24 cellular contexts compared by ENCODE assay signal in genomic region chr15:62421289-62421688, GRCh38. TPM values are rescaled to one million over a fixed set of nuclear protein-coding genes. Genes with fewer than 3 reads are reported as not detected.
DNase-seq lines count a peak whose midpoint lies in the region; ATAC-seq and TF ChIP-seq lines count a peak whose summit lies in the region.
"Had no signal": no experiment of that assay in that cellular context is flagged by ENCODE, and none has a peak within 500 bp of the region (broad histone marks: within the 10 kb centered on the region; RNA-seq: fewer than 3 reads in every experiment).

No MANE protein-coding gene starts in this region.

- H3K27me3 ChIP-seq in endodermal cell (ENCODE audit: control insufficient read depth, insufficient read depth, low read length, poor library complexity, severe bottlenecking) (no peaks in the 10 kb centered on the region), trophoblast cell (ENCODE audit: insufficient read depth, low read length) (no peaks in the 10 kb centered on the region)
- H3K27me3 ChIP-seq: BE2C; BLaER1 treated with 17β-estradiol and CSF1 and Interleukin-3, amounts not matched to agents 10 nM and 100 nM had no signal

- no peak overlapping the region for H3K9ac ChIP-seq in endodermal cell (ENCODE audit: extremely low read depth, low read length, poor library complexity, severe bottlenecking)
- no peak overlapping the region for H3K9ac ChIP-seq in trophoblast cell (ENCODE audit: low read length)
- H3K9ac ChIP-seq: BLaER1 treated with 17β-estradiol and CSF1 and Interleukin-3, amounts not matched to agents 10 nM and 100 nM had no signal

- H3K79me2 ChIP-seq in trophoblast cell (ENCODE audit: control insufficient read depth, insufficient read depth, low read length, poor library complexity) = no peaks in the 10 kb centered on the region

- no peak overlapping the region for H3K14ac ChIP-seq in trophoblast cell (ENCODE audit: low read length)

- no peak overlapping the region for H2BK12ac ChIP-seq in trophoblast cell (ENCODE audit: low read length)

- H3K79me1 ChIP-seq in trophoblast cell (ENCODE audit: low read length) = no peaks in the 10 kb centered on the region

- H3K23ac ChIP-seq in trophoblast cell (ENCODE audit: low read length) = no peak overlapping the region

- H3K4ac ChIP-seq in trophoblast cell (ENCODE audit: low read depth, low read length) = no peak overlapping the region

- DNase-seq in NCI-H524 (lab: John Stamatoyannopoulos, UW) (peak; percentile 50 to 90), endodermal cell (no peak), progenitor cell of endocrine pancreas (ENCODE audit: low spot score, unreplicated experiment) (no peak), posterior cingulate gyrus (no peak), trophoblast cell (no peak)
- no peak for DNase-seq in effector memory CD8-positive, alpha-beta T cell
- DNase-seq: 8988T; ACHN; AML-193; BE2C; CD4-positive, alpha-beta T cell; CD8-positive, alpha-beta memory T cell; DMS 273 treated with DMSO at 0.1 percent for 48 hours; DMS79; EL; GDM1; H9; HFFc6 had no signal

- H3K27ac Mint-ChIP-seq in endodermal cell (peak overlapping the region; percentile 36), progenitor cell of endocrine pancreas (peak overlapping the region; percentile 52)
- H3K27ac Mint-ChIP-seq in effector memory CD8-positive, alpha-beta T cell = no peak overlapping the region
- H3K27ac Mint-ChIP-seq: CD14-positive monocyte; CD4-positive, alpha-beta T cell; CD8-positive, alpha-beta memory T cell; GM23338; H9; HFFc6 had no signal

- H3K9me3 ChIP-seq in endodermal cell (ENCODE audit: control insufficient read depth, low read length) = no peaks in the 10 kb centered on the region
- no peaks in the 10 kb centered on the region for H3K9me3 ChIP-seq in mesodermal cell (ENCODE audit: control insufficient read depth, low read length)
- no peaks in the 10 kb centered on the region for H3K9me3 ChIP-seq in trophoblast cell (ENCODE audit: insufficient read depth, low read depth, low read length)
- H3K9me3 ChIP-seq: A549, BE2C had no signal

- H3K4me1 ChIP-seq in endodermal cell (ENCODE audit: control insufficient read depth, insufficient read depth, low read length) = peaks cover 24% of the 10 kb centered on the region
- H3K4me1 ChIP-seq in mesodermal cell (ENCODE audit: control insufficient read depth, insufficient read depth, low read length, poor library complexity, severe bottlenecking) = peaks cover 3% of the 10 kb centered on the region
- peaks cover 0 to 5% of the 10 kb centered on the region in 2 experiments for H3K4me1 ChIP-seq in trophoblast cell (ENCODE audit: control insufficient read depth in 1 of 2, insufficient read depth in 2 of 2, low read length in 2 of 2)
- H3K4me1 ChIP-seq: BE2C had no signal

- H4K91ac ChIP-seq in trophoblast cell (ENCODE audit: low read depth, low read length) = no peak overlapping the region

- no peak overlapping the region for H4K12ac ChIP-seq in trophoblast cell (ENCODE audit: low read depth, low read length)

- H3K27me3 Mint-ChIP-seq in endodermal cell (ENCODE audit: insufficient read depth) (no peaks in the 10 kb centered on the region), progenitor cell of endocrine pancreas (no peaks in the 10 kb centered on the region)
- H3K27me3 Mint-ChIP-seq in effector memory CD8-positive, alpha-beta T cell = peaks cover 7 to 17% of the 10 kb centered on the region in 2 donors
- H3K27me3 Mint-ChIP-seq: CD4-positive, alpha-beta T cell had no signal

- H3K27ac ChIP-seq in endodermal cell (ENCODE audit: low read depth, low read length) = no peak overlapping the region
- peak overlapping the region; percentile 23 for H3K27ac ChIP-seq in mesodermal cell (ENCODE audit: low read depth, low read length, severe bottlenecking)
- H3K27ac ChIP-seq in trophoblast cell (ENCODE audit: low read depth, low read length) = no peak overlapping the region
- H3K27ac ChIP-seq: A549; BLaER1 treated with 17β-estradiol and CSF1 and Interleukin-3, amounts not matched to agents 10 nM and 100 nM had no signal

- H3K4me1 Mint-ChIP-seq in endodermal cell = peaks cover 47% of the 10 kb centered on the region
- H3K4me1 Mint-ChIP-seq in progenitor cell of endocrine pancreas (ENCODE audit: low read depth) = peaks cover 21% of the 10 kb centered on the region
- H3K4me1 Mint-ChIP-seq in effector memory CD8-positive, alpha-beta T cell (ENCODE audit: low read depth in 2 of 2) = no peaks in the 10 kb centered on the region
- H3K4me1 Mint-ChIP-seq: CD14-positive monocyte; CD8-positive, alpha-beta memory T cell had no signal

- no peak overlapping the region for H4K8ac ChIP-seq in trophoblast cell (ENCODE audit: low read depth, low read length)

- H3K9me3 Mint-ChIP-seq in endodermal cell (peaks cover 4% of the 10 kb centered on the region), progenitor cell of endocrine pancreas (ENCODE audit: low read depth) (peaks cover 4% of the 10 kb centered on the region)
- no peaks in the 10 kb centered on the region for H3K9me3 Mint-ChIP-seq in effector memory CD8-positive, alpha-beta T cell
- H3K9me3 Mint-ChIP-seq: CD4-positive, alpha-beta T cell; GM23338; H9; HFFc6 had no signal

- H3K4me3 Mint-ChIP-seq in endodermal cell (no peak overlapping the region), progenitor cell of endocrine pancreas (ENCODE audit: low read depth) (no peak overlapping the region)
- no peak overlapping the region for H3K4me3 Mint-ChIP-seq in effector memory CD8-positive, alpha-beta T cell
- H3K4me3 Mint-ChIP-seq: CD14-positive monocyte; CD4-positive, alpha-beta T cell; CD8-positive, alpha-beta memory T cell; GM23338; H9; HFFc6 had no signal

- no peak overlapping the region for H2AFZ ChIP-seq in trophoblast cell (ENCODE audit: insufficient read depth, low read length, poor library complexity)
- H2AFZ ChIP-seq: GM23338 had no signal

- H2BK5ac ChIP-seq in trophoblast cell (ENCODE audit: low read depth, low read length, poor library complexity) = no peak overlapping the region

- H2AK5ac ChIP-seq in trophoblast cell (ENCODE audit: low read length) = no peak overlapping the region

- intact Hi-C loops in posterior cingulate gyrus (cut with DNase I) = no loop called here

- 94% methylated on average over 3 of the region's 3 CpGs; no CpG with 5 or more reads in 1 of the 2 experiments for WGBS in endodermal cell (ENCODE audit: insufficient coverage in 1 of 2, insufficient read length in 1 of 2), 2 experiments
- 94% methylated on average over 3 of the region's 3 CpGs; no CpG with 5 or more reads in 1 of the 2 experiments for WGBS in mesodermal cell (ENCODE audit: insufficient coverage in 2 of 2), 2 experiments
- WGBS in trophoblast cell (ENCODE audit: extremely low coverage, insufficient coverage, insufficient read length) = no CpG with 5 or more reads among the region's 3 CpGs

- H3K36me3 ChIP-seq in endodermal cell (ENCODE audit: control insufficient read depth, insufficient read depth, low read length) (peaks cover 6% of the 10 kb centered on the region), mesodermal cell (ENCODE audit: control insufficient read depth, insufficient read depth, low read length) (peaks cover 4% of the 10 kb centered on the region), trophoblast cell (ENCODE audit: control insufficient read depth in 1 of 2, insufficient read depth in 2 of 2, low read length in 2 of 2) (peaks cover 4 to 7% of the 10 kb centered on the region in 2 experiments)
- H3K36me3 ChIP-seq: BE2C; BLaER1 treated with 17β-estradiol and CSF1 and Interleukin-3, amounts not matched to agents 10 nM and 100 nM had no signal

- no peak overlapping the region for H2BK120ac ChIP-seq in trophoblast cell (ENCODE audit: insufficient read depth, low read length, poor library complexity)

- H3K36me3 Mint-ChIP-seq in endodermal cell (ENCODE audit: low read depth) (peaks cover 6% of the 10 kb centered on the region), progenitor cell of endocrine pancreas (ENCODE audit: insufficient read depth) (peaks cover 1% of the 10 kb centered on the region)
- H3K36me3 Mint-ChIP-seq in effector memory CD8-positive, alpha-beta T cell (ENCODE audit: insufficient read depth) = no peaks in the 10 kb centered on the region
- H3K36me3 Mint-ChIP-seq: CD14-positive monocyte; CD8-positive, alpha-beta memory T cell had no signal

- ATAC-seq in effector memory CD8-positive, alpha-beta T cell (replicated peaks) = no peak
- ATAC-seq: A549, GM23338, HCT116 had no signal

- TF ChIP-seq CTCF in endodermal cell (conservative IDR thresholded peaks at IDR 0.05) = no peak
- TF ChIP-seq CTCF in progenitor cell of endocrine pancreas (IDR thresholded peaks at IDR 0.05; ENCODE audit: unreplicated experiment) = no peak

- no peak overlapping the region for H3K18ac ChIP-seq in trophoblast cell (ENCODE audit: low read length)

- H3K4me2 ChIP-seq in trophoblast cell (ENCODE audit: low read length) = no peak overlapping the region
- H3K4me2 ChIP-seq: A549; BLaER1 treated with 17β-estradiol and CSF1 and Interleukin-3, amounts not matched to agents 10 nM and 100 nM; GM23338 had no signal

- H3K4me3 ChIP-seq in endodermal cell (ENCODE audit: low read length) (no peak overlapping the region), mesodermal cell (ENCODE audit: extremely low read depth, insufficient read depth, low read length, poor library complexity, severe bottlenecking) (no peak overlapping the region), trophoblast cell (ENCODE audit: low read depth, low read length) (no peak overlapping the region)
- H3K4me3 ChIP-seq: A549; BLaER1 treated with 17β-estradiol and CSF1 and Interleukin-3, amounts not matched to agents 10 nM and 100 nM; GM23338 had no signal

RNA-seq across cellular contexts. Expression of gene TLN2, which starts 30.9 kb away (rescaled TPM):
- 10 to 100 TPM; 86.5 to 98.7 TPM for total RNA-seq in endodermal cell
- 17.2 TPM for polyA plus RNA-seq in endodermal cell (2013, experiment 1 of 2)
- polyA plus RNA-seq in endodermal cell (2013, experiment 2 of 2) = 14.4 TPM
- 12.6 TPM for polyA plus RNA-seq in mesodermal cell (2013, experiment 1 of 2)
- polyA plus RNA-seq in mesodermal cell (2013, experiment 2 of 2) = 11.1 TPM
- total RNA-seq in progenitor cell of endocrine pancreas = 24.7 and 26.5 TPM in 2 replicates
- 46.1 and 50.4 TPM in 2 replicates for polyA plus RNA-seq in trophoblast cell (2013)

Comparison
In these comparisons a context has a peak if more than half of its experiments do, and no peak if none do; other contexts are left out.
1. DNase-seq: peak in NCI-H524 (2 of 2); none in endodermal cell (single experiment), progenitor cell of endocrine pancreas (single experiment), posterior cingulate gyrus (0 of 10), trophoblast cell (0 of 2) and effector memory CD8-positive, alpha-beta T cell (0 of 3).
2. H3K27ac Mint-ChIP-seq: peak in endodermal cell (single experiment) and progenitor cell of endocrine pancreas (single experiment); none in effector memory CD8-positive, alpha-beta T cell (0 of 2).